Comparison of ENCODE assay signal across 8 cellular contexts in the genomic region with DNA sequence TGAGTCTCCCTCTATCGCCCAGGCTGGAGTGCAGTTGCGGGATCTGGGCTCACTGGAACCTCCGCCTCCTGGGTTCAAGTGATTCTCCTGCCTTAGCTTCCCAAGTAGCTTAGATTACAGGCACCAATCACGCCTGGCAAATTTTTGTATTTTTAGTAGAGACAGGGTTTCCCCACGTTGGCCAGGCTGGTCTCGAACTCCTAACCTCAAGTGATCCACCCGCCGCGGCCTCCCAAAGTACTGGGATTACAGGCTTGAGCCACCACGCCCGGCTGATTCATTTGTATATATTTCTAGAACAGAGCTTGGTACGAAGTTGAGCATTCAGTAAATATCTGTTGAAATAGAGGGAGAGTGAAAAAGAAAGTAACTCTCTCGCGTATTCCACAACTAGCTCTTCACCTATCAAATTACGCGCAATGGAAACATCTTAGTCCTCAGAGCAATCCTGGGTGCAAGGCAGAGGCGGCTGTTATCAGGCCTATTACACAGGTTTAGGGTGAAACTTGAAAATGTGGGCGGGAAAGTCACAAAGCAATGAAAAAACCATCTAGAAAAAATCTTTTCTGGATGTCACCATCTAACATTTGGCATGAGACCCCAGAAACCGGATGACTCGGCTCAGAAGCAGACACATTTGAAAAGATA. TPM values are rescaled to one million over a fixed set of nuclear protein-coding genes. Genes with fewer than 3 reads are reported as not detected.
DNase-seq lines count a peak whose midpoint lies in the region; ATAC-seq and TF ChIP-seq lines count a peak whose summit lies in the region.

No MANE protein-coding gene starts in this region.

- POLR2A ChIA-PET in AG04450 (lab: Yijun Ruan, JAX): interaction anchor here (0.6 kb wide), 1 partner anchor 402 kb away, joined by 3 read pairs; no protein-coding TSS in a partner anchor

- peak overlapping the region; percentile 55 for H3K27ac ChIP-seq in AG04450 (ENCODE audit: low read depth, low read length)
- H3K27ac ChIP-seq in breast epithelium: peak overlapping the region; percentile 99
- peak overlapping the region; percentile 99 for H3K27ac ChIP-seq in lower lobe of right lung

- DNase-seq in AG04450 (ENCODE audit: low read depth, low spot score): no peak
- peak; percentile 7 for DNase-seq in H7
- DNase-seq in T-helper 22 cell (ENCODE audit: low read depth): peak; percentile 24
- no peak for DNase-seq in breast epithelium (ENCODE audit: low spot score in 2 of 2)
- peak; percentile 53 for DNase-seq in lower lobe of right lung
- peak; percentile 75 for DNase-seq in stimulated activated CD8-positive, alpha-beta memory T cell treated with anti-CD3 and anti-CD28 coated beads, Interleukin-4, amount 100 ng/mL, for 48 hours
- DNase-seq in SK-N-DZ (ENCODE audit: low spot score): no peak

- H3K4me3 ChIP-seq in AG04450 (ENCODE audit: low read depth, low read length): peak overlapping the region; percentile 59
- H3K4me3 ChIP-seq in H7 (ENCODE audit: insufficient read depth, low read depth, low read length): peak overlapping the region; percentile 1
- H3K4me3 ChIP-seq in breast epithelium: peak overlapping the region; percentile 98
- H3K4me3 ChIP-seq in lower lobe of right lung: peak overlapping the region; percentile 93

- H3K9me3 ChIP-seq in AG04450 (ENCODE audit: control insufficient read depth, insufficient read depth, low read length) (peaks cover 3% of the 10 kb centered on the region; the same call in 1 of the 2 replicates), breast epithelium (no peaks in the 10 kb centered on the region), lower lobe of right lung (no peaks in the 10 kb centered on the region)

- H3K4me1 ChIP-seq in breast epithelium (peaks cover 6 to 15% of the 10 kb centered on the region in 2 donors), lower lobe of right lung (peaks cover 21% of the 10 kb centered on the region)

- TF ChIP-seq POLR2A in breast epithelium (IDR thresholded peaks at IDR 0.05): no peak

- intact Hi-C loops in breast epithelium (cut with DNase I; ENCODE audit: low total_unique reads): no loop called here
- intact Hi-C loops in lower lobe of right lung (cut with DNase I): no loop called here

- H3K36me3 ChIP-seq in H7 (replicated peaks; ENCODE audit: control insufficient read depth, insufficient read depth, low read length) (peaks cover 5% of the 10 kb centered on the region), breast epithelium (no peaks in the 10 kb centered on the region), lower lobe of right lung (peaks cover 22% of the 10 kb centered on the region)

- peak in 1 of 2 donors; percentile 25 for ATAC-seq in lower lobe of right lung
- no peak for ATAC-seq in HG03432 (IDR thresholded peaks at IDR 0.05; ENCODE audit: unreplicated experiment)

- CTCF ChIA-PET in AG04450 (lab: Charles Lee): interaction anchor here (1.3 to 3.6 kb wide), 4 partner anchors 9 to 401 kb away, joined by 4 to 38 read pairs (median 4); no protein-coding TSS in a partner anchor

- TF ChIP-seq CTCF in AG04450 (IDR thresholded peaks at IDR 0.05; ENCODE audit: low read depth, low read length) (no peak), breast epithelium (IDR thresholded peaks at IDR 0.05) (no peak), lower lobe of right lung (IDR thresholded peaks at IDR 0.05) (no peak)

- H3K27me3 ChIP-seq in AG04450 (ENCODE audit: control insufficient read depth, insufficient read depth, low read length) (no peaks in the 10 kb centered on the region), H7 (ENCODE audit: control insufficient read depth, insufficient read depth, low read length) (no peaks in the 10 kb centered on the region), breast epithelium (no peaks in the 10 kb centered on the region), lower lobe of right lung (ENCODE audit: low read depth) (no peaks in the 10 kb centered on the region)

RNA-seq across cellular contexts. Expression of a gene that starts 0.7 kb away (rescaled TPM):
- polyA plus RNA-seq in AG04450 (2011; rRNA removed): 189 and 227 TPM in 2 replicates
- 87.5 and 98.1 TPM in 2 replicates for polyA minus RNA-seq in AG04450 (2011; rRNA and poly(A)+ RNA removed)
- 165 and 173 TPM in 2 replicates for total RNA-seq in H7 (2014; rRNA removed; shearing (Covaris generic))
- total RNA-seq in breast epithelium: 100 to 1,000 TPM; 118 to 161 (median 133) TPM
- total RNA-seq in lower lobe of right lung: 109 TPM
- polyA plus RNA-seq in SK-N-DZ (2014; cell fraction: cytosol; rRNA removed): 222 and 226 TPM in 2 replicates
- 106 and 117 TPM in 2 replicates for polyA plus RNA-seq in SK-N-DZ (2014; cell fraction: nucleus; rRNA removed)

RNA-seq across cellular contexts. Expression of a gene that starts 35.0 kb away (rescaled TPM):
- not detected in 2 replicates for polyA plus RNA-seq in AG04450 (2011; rRNA removed)
- not detected in 2 replicates for polyA minus RNA-seq in AG04450 (2011; rRNA and poly(A)+ RNA removed)
- not detected in 2 replicates for total RNA-seq in H7 (2014; rRNA removed; shearing (Covaris generic))
- total RNA-seq in breast epithelium (1 to 10 TPM in 1 of 3 donors, not detected in 2; 1.3 TPM), lower lobe of right lung (not detected)
- not detected in 2 replicates for polyA plus RNA-seq in SK-N-DZ (2014; cell fraction: cytosol; rRNA removed)
- not detected in 2 replicates for polyA plus RNA-seq in SK-N-DZ (2014; cell fraction: nucleus; rRNA removed)

RNA-seq across cellular contexts. Expression of a gene that starts 55.7 kb away (rescaled TPM):
- not detected in 2 replicates for polyA plus RNA-seq in AG04450 (2011; rRNA removed)
- polyA minus RNA-seq in AG04450 (2011; rRNA and poly(A)+ RNA removed): not detected in 2 replicates
- total RNA-seq in H7 (2014; rRNA removed; shearing (Covaris generic)): 0.90 and 1.7 TPM in 2 replicates
- total RNA-seq in breast epithelium: under 1 TPM; 0.15 to 0.66 (median 0.16) TPM
- 0.24 TPM for total RNA-seq in lower lobe of right lung
- polyA plus RNA-seq in SK-N-DZ (2014; cell fraction: cytosol; rRNA removed): 2.9 and 3.0 TPM in 2 replicates
- 7.0 and 14.3 TPM in 2 replicates for polyA plus RNA-seq in SK-N-DZ (2014; cell fraction: nucleus; rRNA removed)

Comparison
In these comparisons a context has a peak if more than half of its experiments do, and no peak if none do; other contexts are left out.
1. DNase-seq: peak in H7 (single experiment), T-helper 22 cell (single experiment), lower lobe of right lung (single experiment) and stimulated activated CD8-positive, alpha-beta memory T cell treated with anti-CD3 and anti-CD28 coated beads, Interleukin-4, amount 100 ng/mL, for 48 hours (single experiment); none in AG04450 (single experiment), breast epithelium (0 of 2) and SK-N-DZ (single experiment).
2. H3K4me3 ChIP-seq: peak in every context shown above with its lines; median percentile 98 in breast epithelium; 93 in lower lobe of right lung; 59 in AG04450; 1 in H7.
3. Peak in every context shown above with its lines, with median percentiles within 50 percentile points of each other: H3K27ac ChIP-seq.